Comparison of ENCODE assay signal across 8 cellular contexts in the genomic region with DNA sequence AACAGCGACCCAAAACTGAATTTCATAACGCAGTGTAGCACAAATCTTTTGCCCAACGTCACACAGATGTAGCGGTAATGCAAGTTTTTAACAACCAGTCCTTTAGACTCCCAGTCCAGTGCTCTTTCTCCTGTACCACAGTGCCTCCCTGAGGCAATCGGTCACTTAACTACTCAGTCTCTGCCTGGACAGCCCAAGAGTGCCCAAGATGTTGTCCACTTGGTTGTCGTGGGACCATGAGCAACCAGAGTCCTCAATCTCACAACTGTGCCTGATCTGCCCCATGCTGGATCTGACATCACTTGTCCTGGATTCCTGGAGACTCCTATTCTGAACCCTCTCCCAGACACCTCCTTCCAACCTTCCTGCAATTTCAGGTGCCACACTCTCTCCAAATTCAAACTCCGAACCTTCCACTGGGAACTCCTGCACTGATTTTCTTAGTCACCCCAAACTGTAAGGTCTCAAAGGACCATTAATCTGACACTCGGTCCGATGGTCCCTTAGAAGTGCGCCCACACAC. TPM values are rescaled to one million over a fixed set of nuclear protein-coding genes. Genes with fewer than 3 reads are reported as not detected.
DNase-seq lines count a peak whose midpoint lies in the region; ATAC-seq and TF ChIP-seq lines count a peak whose summit lies in the region.

No MANE protein-coding gene starts in this region.

- H3K9me2 ChIP-seq in Loucy (replicated peaks; ENCODE audit: low read depth, low read length): no peaks in the 10 kb centered on the region

- no peaks in the 10 kb centered on the region for H3K36me3 ChIP-seq in Loucy (ENCODE audit: insufficient read depth, low read length)
- H3K36me3 ChIP-seq in body of pancreas (replicated peaks in 1 of 2; ENCODE audit: insufficient read depth in 1 of 2, low read depth in 2 of 2): no peaks in the 10 kb centered on the region
- no peaks in the 10 kb centered on the region for H3K36me3 ChIP-seq in subcutaneous abdominal adipose tissue (ENCODE audit: control insufficient read depth in 5 of 5, insufficient read depth in 5 of 5, low read length in 5 of 5)

- peaks cover 31% of the 10 kb centered on the region for H3K79me2 ChIP-seq in Loucy (ENCODE audit: insufficient read depth, low read length)

- TF ChIP-seq CTCF in Loucy (conservative IDR thresholded peaks at IDR 0.05; ENCODE audit: low read length) (no peak), body of pancreas (IDR thresholded peaks at IDR 0.05) (no peak)

- WGBS in body of pancreas, 2 donors: 0% methylated on average over 6 to 10 of the region's 10 CpGs

- H3K27me3 ChIP-seq in Loucy (ENCODE audit: insufficient read depth, low read length, poor library complexity, severe bottlenecking): no peaks in the 10 kb centered on the region
- H3K27me3 ChIP-seq in body of pancreas: no peaks in the 10 kb centered on the region
- H3K27me3 ChIP-seq in subcutaneous abdominal adipose tissue (ENCODE audit: control insufficient read depth in 5 of 5, insufficient read depth in 4 of 5, low read length in 5 of 5): peaks cover 0 to 2% (median 0%) of the 10 kb centered on the region in 5 donors

- peak overlapping the region; percentile 90 for H3K4me2 ChIP-seq in Loucy (ENCODE audit: low read depth, low read length, poor library complexity, severe bottlenecking)

- peak overlapping the region; percentile 77 to 97 (median 90) for H3K27ac ChIP-seq in body of pancreas
- H3K27ac ChIP-seq in subcutaneous abdominal adipose tissue (ENCODE audit: low read depth, low read length): peak overlapping the region; percentile 82

- DNase-seq in COLO668 (lab: John Stamatoyannopoulos, UW; ENCODE audit: unreplicated experiment) (peak; percentile 17), body of pancreas (peak; percentile 8 to 14 (median 10)), kidney tubule cell (ENCODE audit: low spot score) (peak; percentile 41)
- DNase-seq in stimulated activated CD4-positive, alpha-beta T cell treated with anti-CD3 and anti-CD28 coated beads, Interleukin-1b, Interleukin-23, amount 100 ng/mL, for 48 hours: no peak

- peaks cover 10% of the 10 kb centered on the region for H3K4me1 ChIP-seq in Loucy (ENCODE audit: insufficient read depth, low read length, poor library complexity, severe bottlenecking)
- peaks cover 12% of the 10 kb centered on the region for H3K4me1 ChIP-seq in body of pancreas
- peaks cover 4 to 22% (median 19%) of the 10 kb centered on the region in 5 donors for H3K4me1 ChIP-seq in subcutaneous abdominal adipose tissue (ENCODE audit: control insufficient read depth in 5 of 5, insufficient read depth in 5 of 5, low read length in 5 of 5)

- ATAC-seq in GM21367 (IDR thresholded peaks at IDR 0.05; ENCODE audit: unreplicated experiment) (peak; percentile 31), body of pancreas (peak; percentile 9), GM19463 (IDR thresholded peaks at IDR 0.05; ENCODE audit: unreplicated experiment) (no peak)

- H4K20me1 ChIP-seq in Loucy (ENCODE audit: insufficient read depth, low read length, poor library complexity, severe bottlenecking): peaks cover 10% of the 10 kb centered on the region

- peak overlapping the region; percentile 98 for H2AFZ ChIP-seq in Loucy (ENCODE audit: low read length)

- H3F3A ChIP-seq in Loucy (ENCODE audit: low read depth): no peaks in the 10 kb centered on the region

- H3K9me3 ChIP-seq in Loucy (ENCODE audit: insufficient read depth, low read depth, low read length): no peaks in the 10 kb centered on the region
- H3K9me3 ChIP-seq in body of pancreas: no peaks in the 10 kb centered on the region
- no peaks in the 10 kb centered on the region for H3K9me3 ChIP-seq in subcutaneous abdominal adipose tissue (ENCODE audit: control insufficient read depth in 5 of 5, low read length in 5 of 5)

- intact Hi-C loops in body of pancreas (cut with DNase I): no loop called here

- H3K4me3 ChIP-seq in Loucy (ENCODE audit: low read length, poor library complexity, severe bottlenecking) (peak overlapping the region; percentile 93), body of pancreas (peak overlapping the region; percentile 18 to 56), subcutaneous abdominal adipose tissue (ENCODE audit: low read depth in 1 of 5, low read length in 5 of 5) (peak overlapping the region; percentile 75 to 89 (median 82))

- no peak for TF ChIP-seq POLR2A in body of pancreas (IDR thresholded peaks at IDR 0.05)

- H3K9ac ChIP-seq in Loucy (ENCODE audit: low read depth, low read length, poor library complexity, severe bottlenecking) (peak overlapping the region; percentile 87), subcutaneous abdominal adipose tissue (ENCODE audit: low read length in 5 of 5) (peak overlapping the region; percentile 42 to 88 (median 71))

RNA-seq across cellular contexts. Expression of a gene that starts 0.7 kb away (rescaled TPM):
- total RNA-seq in body of pancreas: 10 to 100 TPM in 1 of 2 donors, 1 to 10 TPM in 1; 4.6 to 13.2 TPM

RNA-seq across cellular contexts. Expression of a gene that starts 12.1 kb away (rescaled TPM):
- total RNA-seq in body of pancreas: 1 to 10 TPM; 1.6 to 6.2 TPM

Comparison
In these comparisons a context has a peak if more than half of its experiments do, and no peak if none do; other contexts are left out.
1. H3K4me3 ChIP-seq: peak in every context shown above with its lines; median percentile 93 in Loucy; 82 in subcutaneous abdominal adipose tissue; 37 in body of pancreas.